In genomic region chr7:1940402-1940786, GRCh38 we compare ENCODE assay signal across 8 cellular contexts.
DNase-seq lines count a peak whose midpoint lies in the region; ATAC-seq lines count a peak whose summit lies in the region.

No MANE protein-coding gene starts in this region.

- peak overlapping the region; percentile 93 to 96 (median 95) for H3K4me3 Mint-ChIP-seq in T-cell
- peak overlapping the region; percentile 90 for H3K4me3 Mint-ChIP-seq in activated naive CD8-positive, alpha-beta T cell treated with anti-CD3 and anti-CD28 coated beads, Interleukin-2, amount 10 ng/mL, durations not matched to agents 7 days and 5 days
- H3K4me3 Mint-ChIP-seq in memory B cell: peak overlapping the region; percentile 94

- CTCF ChIA-PET in T-cell (lab: Charles Lee): interaction anchor here in 1 of 2 donors (0.7 kb wide), 1 partner anchor 417 kb away, joined by 3 read pairs; no protein-coding TSS in a partner anchor

- peaks cover 8% of the 10 kb centered on the region for H3K36me3 Mint-ChIP-seq in T-cell
- peaks cover 13% of the 10 kb centered on the region for H3K36me3 Mint-ChIP-seq in activated naive CD8-positive, alpha-beta T cell treated with anti-CD3 and anti-CD28 coated beads, Interleukin-2, amount 10 ng/mL, durations not matched to agents 7 days and 5 days
- H3K36me3 Mint-ChIP-seq in memory B cell: peaks cover 2% of the 10 kb centered on the region

- H3K9me3 Mint-ChIP-seq in T-cell (no peaks in the 10 kb centered on the region), memory B cell (no peaks in the 10 kb centered on the region)
- H3K9me3 Mint-ChIP-seq in activated naive CD8-positive, alpha-beta T cell treated with anti-CD3 and anti-CD28 coated beads, Interleukin-2, amount 10 ng/mL, durations not matched to agents 7 days and 5 days: no peaks in the 10 kb centered on the region

- H3K27me3 Mint-ChIP-seq in T-cell (no peaks in the 10 kb centered on the region), memory B cell (no peaks in the 10 kb centered on the region)
- peaks cover 4% of the 10 kb centered on the region for H3K27me3 Mint-ChIP-seq in activated naive CD8-positive, alpha-beta T cell treated with anti-CD3 and anti-CD28 coated beads, Interleukin-2, amount 10 ng/mL, durations not matched to agents 7 days and 5 days

- POLR2A ChIA-PET in T-cell (lab: Charles Lee): interaction anchor here (0.6 to 1.8 kb wide), 4 partner anchors 13 to 410 kb away, joined by 4 to 24 read pairs (median 11); no protein-coding TSS in a partner anchor
- POLR2A ChIA-PET in activated naive CD8-positive, alpha-beta T cell treated with anti-CD3 and anti-CD28 coated beads, Interleukin-2, amount 10 ng/mL, durations not matched to agents 7 days and 5 days (lab: Charles Lee): interaction anchor here (0.6 to 2.4 kb wide), 9 partner anchors 11 to 98 kb away, joined by 3 to 17 read pairs (median 7); no protein-coding TSS in a partner anchor

- H3K27ac Mint-ChIP-seq in T-cell: peak overlapping the region; percentile 98 to 99
- peak overlapping the region; percentile 96 for H3K27ac Mint-ChIP-seq in activated naive CD8-positive, alpha-beta T cell treated with anti-CD3 and anti-CD28 coated beads, Interleukin-2, amount 10 ng/mL, durations not matched to agents 7 days and 5 days
- H3K27ac Mint-ChIP-seq in memory B cell: peak overlapping the region; percentile 90

- DNase-seq in T-cell: peak; percentile 78 to 99 (median 95)
- DNase-seq in activated naive CD8-positive, alpha-beta T cell treated with anti-CD3 and anti-CD28 coated beads, Interleukin-2, amount 10 ng/mL, durations not matched to agents 7 days and 5 days: peak; percentile 91
- peak; percentile 75 to 79 for DNase-seq in memory B cell (ENCODE audit: low spot score in 2 of 2)
- peak; percentile 82 to 97 (median 91) for DNase-seq in stimulated activated naive CD4-positive, alpha-beta T cell (lab: John Stamatoyannopoulos, UW)
- no peak for DNase-seq in islet precursor cell
- no peak for DNase-seq in NCI-H2227 treated with DMSO at 0.1 percent for 48 hours (lab: John Stamatoyannopoulos, UW)

- ATAC-seq in GM19043 (IDR thresholded peaks at IDR 0.05; ENCODE audit: low read depth, unreplicated experiment): peak; percentile 89
- ATAC-seq in HG03108 (IDR thresholded peaks at IDR 0.05; ENCODE audit: unreplicated experiment): peak; percentile 97
- ATAC-seq in T-cell (replicated peaks in 1 of 4): peak; percentile 90 to 94 (median 93)
- peak; percentile 84 for ATAC-seq in activated naive CD8-positive, alpha-beta T cell treated with anti-CD3 and anti-CD28 coated beads, Interleukin-2, amount 10 ng/mL, durations not matched to agents 7 days and 5 days (ENCODE audit: low read depth)
- peak; percentile 98 for ATAC-seq in memory B cell (ENCODE audit: low read depth)

- H3K4me1 Mint-ChIP-seq in T-cell (peaks cover 65 to 69% (median 68%) of the 10 kb centered on the region in 3 donors), memory B cell (peaks cover 29% of the 10 kb centered on the region)
- peaks cover 42% of the 10 kb centered on the region for H3K4me1 Mint-ChIP-seq in activated naive CD8-positive, alpha-beta T cell treated with anti-CD3 and anti-CD28 coated beads, Interleukin-2, amount 10 ng/mL, durations not matched to agents 7 days and 5 days

Comparison
In these comparisons a context has a peak if more than half of its experiments do, and no peak if none do; other contexts are left out.
1. DNase-seq: peak in T-cell (34 of 34), activated naive CD8-positive, alpha-beta T cell treated with anti-CD3 and anti-CD28 coated beads, Interleukin-2, amount 10 ng/mL, durations not matched to agents 7 days and 5 days (single experiment), memory B cell (2 of 2) and stimulated activated naive CD4-positive, alpha-beta T cell (6 of 6); none in islet precursor cell (single experiment) and NCI-H2227 treated with DMSO at 0.1 percent for 48 hours (single experiment).
2. Peak in every context shown above with its lines, with median percentiles within 50 percentile points of each other: ATAC-seq, H3K27ac Mint-ChIP-seq and H3K4me3 Mint-ChIP-seq.